In genomic region chr6:26172496-26172958, GRCh38 we compare ENCODE assay signal across 8 cellular contexts.
DNase-seq lines count a peak whose midpoint lies in the region; ATAC-seq and TF ChIP-seq lines count a peak whose summit lies in the region.

No MANE protein-coding gene starts in this region.

- peaks cover 62% of the 10 kb centered on the region for H3K36me3 Mint-ChIP-seq in Calu3 (ENCODE audit: insufficient read depth, unreplicated experiment)
- peaks cover 8% of the 10 kb centered on the region for H3K36me3 Mint-ChIP-seq in activated CD8-positive, alpha-beta T cell treated with anti-CD3 and anti-CD28 coated beads, Interleukin-2, amount 10 ng/mL, durations not matched to agents 7 days and 5 days (ENCODE audit: low read depth)

- peak overlapping the region; percentile 83 for H3K27ac Mint-ChIP-seq in Calu3 (ENCODE audit: unreplicated experiment)
- H3K27ac Mint-ChIP-seq in activated CD8-positive, alpha-beta T cell treated with anti-CD3 and anti-CD28 coated beads, Interleukin-2, amount 10 ng/mL, durations not matched to agents 7 days and 5 days = peak overlapping the region; percentile 91

- H3K4me1 ChIP-seq in osteoblast (ENCODE audit: insufficient read depth, low read length) = peaks cover 10% of the 10 kb centered on the region

- DNase-seq in Calu3 (no peak), NCI-H146 treated with DMSO at 0.1 percent for 48 hours (lab: John Stamatoyannopoulos, UW; ENCODE audit: unreplicated experiment) (peak; percentile 58), foreskin fibroblast (peak in 1 of 2 donors; percentile 59), osteoblast (ENCODE audit: insufficient read length, low spot score, missing footprints) (no peak)
- peak; percentile 56 for DNase-seq in activated CD8-positive, alpha-beta T cell treated with anti-CD3 and anti-CD28 coated beads, Interleukin-2, amount 10 ng/mL, durations not matched to agents 7 days and 5 days

- H3K36me3 ChIP-seq in osteoblast (ENCODE audit: insufficient read depth, low read length) = no peaks in the 10 kb centered on the region

- H3K79me2 ChIP-seq in osteoblast (ENCODE audit: insufficient read depth, low read length) = peaks cover 5% of the 10 kb centered on the region

- peak overlapping the region; percentile 93 for H2AFZ ChIP-seq in osteoblast (ENCODE audit: low read length)

- TF ChIP-seq CTCF in Calu3 (IDR thresholded peaks at IDR 0.05; ENCODE audit: unreplicated experiment) (no peak), foreskin fibroblast (IDR thresholded peaks at IDR 0.05; ENCODE audit: low read depth, low read length) (no peak), osteoblast (IDR thresholded peaks at IDR 0.05; ENCODE audit: extremely low read depth, low read depth, low read length) (no peak)

- H3K9me3 Mint-ChIP-seq in Calu3 (ENCODE audit: low read depth, unreplicated experiment) = no peaks in the 10 kb centered on the region
- H3K9me3 Mint-ChIP-seq in activated CD8-positive, alpha-beta T cell treated with anti-CD3 and anti-CD28 coated beads, Interleukin-2, amount 10 ng/mL, durations not matched to agents 7 days and 5 days (ENCODE audit: insufficient read depth) = no peaks in the 10 kb centered on the region

- CTCF ChIA-PET in Calu3 (lab: Charles Lee) = interaction anchor here (0.7 to 1.7 kb wide), 6 partner anchors 9 to 49 kb away, joined by 3 to 12 read pairs (median 4); a partner anchor contains a TSS
- CTCF ChIA-PET in activated CD8-positive, alpha-beta T cell treated with anti-CD3 and anti-CD28 coated beads, Interleukin-2, amount 10 ng/mL, durations not matched to agents 7 days and 5 days (lab: Charles Lee) = interaction anchor here (0.7 to 2.5 kb wide), 6 partner anchors 11 to 112 kb away, joined by 3 to 23 read pairs (median 5); a partner anchor contains a TSS

- H3K27ac ChIP-seq in osteoblast (ENCODE audit: low read depth, low read length) = peak overlapping the region; percentile 89

- H3K4me2 ChIP-seq in osteoblast (ENCODE audit: insufficient read depth, low read length) = peak overlapping the region; percentile 97

- POLR2A ChIA-PET in activated CD8-positive, alpha-beta T cell treated with anti-CD3 and anti-CD28 coated beads, Interleukin-2, amount 10 ng/mL, durations not matched to agents 7 days and 5 days (lab: Charles Lee) = interaction anchor here (0.7 to 22.3 kb wide), 27 partner anchors 9 to 1720 kb away, joined by 3 to 3176 read pairs (median 5); a partner anchor contains a TSS

- TSS peak; percentile 43 for BruUV-seq in Calu3 (replicated peaks; lab: Mats Ljungman, UMichigan)

- intact Hi-C loops in Calu3 (cut with micrococcal nuclease; ENCODE audit: unreplicated experiment) = loop anchor here (2.0 to 10.0 kb wide), 2 partner anchors 14 to 422 kb away; partner anchors contain the start of gene ABT1

- H3K4me1 Mint-ChIP-seq in Calu3 (ENCODE audit: low read depth, unreplicated experiment) = peaks cover 79% of the 10 kb centered on the region
- H3K4me1 Mint-ChIP-seq in activated CD8-positive, alpha-beta T cell treated with anti-CD3 and anti-CD28 coated beads, Interleukin-2, amount 10 ng/mL, durations not matched to agents 7 days and 5 days (ENCODE audit: low read depth) = peaks cover 53% of the 10 kb centered on the region

- H4K20me1 ChIP-seq in osteoblast (ENCODE audit: insufficient read depth, low read length) = no peaks in the 10 kb centered on the region

- H3K27me3 Mint-ChIP-seq in Calu3 (ENCODE audit: unreplicated experiment) = no peaks in the 10 kb centered on the region
- H3K27me3 Mint-ChIP-seq in activated CD8-positive, alpha-beta T cell treated with anti-CD3 and anti-CD28 coated beads, Interleukin-2, amount 10 ng/mL, durations not matched to agents 7 days and 5 days (ENCODE audit: low read depth) = no peaks in the 10 kb centered on the region

- ATAC-seq in GM21528 (IDR thresholded peaks at IDR 0.05; ENCODE audit: low FRiP score, unreplicated experiment) (peak; percentile 28), GM18520 (IDR thresholded peaks at IDR 0.05; ENCODE audit: unreplicated experiment) (no peak), HG03354 (IDR thresholded peaks at IDR 0.05; ENCODE audit: poor library complexity, severe bottlenecking, unreplicated experiment) (no peak)
- peak; percentile 54 for ATAC-seq in activated CD8-positive, alpha-beta T cell treated with anti-CD3 and anti-CD28 coated beads, Interleukin-2, amount 10 ng/mL, durations not matched to agents 7 days and 5 days

- no peaks in the 10 kb centered on the region for H3K9me3 ChIP-seq in osteoblast (ENCODE audit: low read depth, low read length)

- peak overlapping the region; percentile 60 for H3K4me3 Mint-ChIP-seq in Calu3 (ENCODE audit: low read depth, unreplicated experiment)
- H3K4me3 Mint-ChIP-seq in activated CD8-positive, alpha-beta T cell treated with anti-CD3 and anti-CD28 coated beads, Interleukin-2, amount 10 ng/mL, durations not matched to agents 7 days and 5 days = peak overlapping the region; percentile 94

- no peaks in the 10 kb centered on the region for H3K27me3 ChIP-seq in osteoblast (ENCODE audit: insufficient read depth, low read length)

- H3K4me3 ChIP-seq in foreskin fibroblast (ENCODE audit: low read depth in 1 of 2, low read length in 2 of 2) (peak overlapping the region; percentile 63 to 69), osteoblast (ENCODE audit: insufficient read depth, low read length) (peak overlapping the region; percentile 85)

Comparison
In these comparisons a context has a peak if more than half of its experiments do, and no peak if none do; other contexts are left out.
1. DNase-seq: peak in NCI-H146 treated with DMSO at 0.1 percent for 48 hours (single experiment) and activated CD8-positive, alpha-beta T cell treated with anti-CD3 and anti-CD28 coated beads, Interleukin-2, amount 10 ng/mL, durations not matched to agents 7 days and 5 days (single experiment); none in Calu3 (single experiment) and osteoblast (single experiment).
2. ATAC-seq: peak in GM21528 (single experiment) and activated CD8-positive, alpha-beta T cell treated with anti-CD3 and anti-CD28 coated beads, Interleukin-2, amount 10 ng/mL, durations not matched to agents 7 days and 5 days (single experiment); none in GM18520 (single experiment) and HG03354 (single experiment).